In genomic region chr14:102512713-102513373, GRCh38 we compare ENCODE assay signal across 2 cellular contexts.
TF ChIP-seq lines count a peak whose summit lies in the region.

No MANE protein-coding gene starts in this region.

TF ChIP-seq in IMR-90, 13 proteins besides CTCF, POLR2A, EP300 and RAD21:
- TF ChIP-seq FOS (IDR thresholded peaks at IDR 0.05; ENCODE audit: low read depth, low read length) (no peak), NFE2L2 (IDR thresholded peaks at IDR 0.05; ENCODE audit: low read depth, low read length) (no peak), RFX5 (IDR thresholded peaks at IDR 0.05; ENCODE audit: low read depth, low read length) (no peak), BHLHE40 (IDR thresholded peaks at IDR 0.05; ENCODE audit: low read depth, low read length) (no peak), MAZ (IDR thresholded peaks at IDR 0.05; ENCODE audit: borderline replicate concordance, low read depth, low read length) (no peak), CEBPB (IDR thresholded peaks at IDR 0.05; ENCODE audit: low read depth, low read length) (no peak), MXI1 (IDR thresholded peaks at IDR 0.05; ENCODE audit: borderline replicate concordance, low read depth, low read length) (no peak), ELK1 (IDR thresholded peaks at IDR 0.05; ENCODE audit: borderline replicate concordance, low read depth, low read length) (no peak), USF2 (IDR thresholded peaks at IDR 0.05; ENCODE audit: low read depth, low read length) (no peak), CHD1 (IDR thresholded peaks at IDR 0.05; ENCODE audit: low read depth, low read length) (no peak), SMC3 (IDR thresholded peaks at IDR 0.05; ENCODE audit: low read depth, low read length) (no peak), MAFK (IDR thresholded peaks at IDR 0.05; ENCODE audit: low read depth, low read length) (no peak), RCOR1 (IDR thresholded peaks at IDR 0.05; ENCODE audit: insufficient replicate concordance, low read length) (no peak)

TF ChIP-seq in GM12878, 131 proteins besides CTCF, POLR2A, EP300 and RAD21:
- TF ChIP-seq SREBF2 (IDR thresholded peaks at IDR 0.05; ENCODE audit: low read length) (no peak), ZNF217 (IDR thresholded peaks at IDR 0.05) (no peak), ELK1 (IDR thresholded peaks at IDR 0.05; ENCODE audit: low read depth, low read length) (no peak), NR2F1 (conservative IDR thresholded peaks at IDR 0.05) (peak; percentile 50; the same call in 1 of the 2 replicates), ATF2 (IDR thresholded peaks at IDR 0.05; ENCODE audit: low read length) (no peak)
- TF ChIP-seq, protein P1, sequence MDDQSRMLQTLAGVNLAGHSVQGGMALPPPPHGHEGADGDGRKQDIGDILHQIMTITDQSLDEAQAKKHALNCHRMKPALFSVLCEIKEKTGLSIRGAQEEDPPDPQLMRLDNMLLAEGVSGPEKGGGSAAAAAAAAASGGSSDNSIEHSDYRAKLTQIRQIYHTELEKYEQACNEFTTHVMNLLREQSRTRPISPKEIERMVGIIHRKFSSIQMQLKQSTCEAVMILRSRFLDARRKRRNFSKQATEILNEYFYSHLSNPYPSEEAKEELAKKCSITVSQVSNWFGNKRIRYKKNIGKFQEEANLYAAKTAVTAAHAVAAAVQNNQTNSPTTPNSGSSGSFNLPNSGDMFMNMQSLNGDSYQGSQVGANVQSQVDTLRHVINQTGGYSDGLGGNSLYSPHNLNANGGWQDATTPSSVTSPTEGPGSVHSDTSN (IDR thresholded peaks at IDR 0.05; ENCODE audit: insufficient replicate concordance, low read depth, low read length) = no peak
TF ChIP-seq in GM12878: peak in this region for 1.
